15 cellular contexts compared by ENCODE assay signal in the genomic region with DNA sequence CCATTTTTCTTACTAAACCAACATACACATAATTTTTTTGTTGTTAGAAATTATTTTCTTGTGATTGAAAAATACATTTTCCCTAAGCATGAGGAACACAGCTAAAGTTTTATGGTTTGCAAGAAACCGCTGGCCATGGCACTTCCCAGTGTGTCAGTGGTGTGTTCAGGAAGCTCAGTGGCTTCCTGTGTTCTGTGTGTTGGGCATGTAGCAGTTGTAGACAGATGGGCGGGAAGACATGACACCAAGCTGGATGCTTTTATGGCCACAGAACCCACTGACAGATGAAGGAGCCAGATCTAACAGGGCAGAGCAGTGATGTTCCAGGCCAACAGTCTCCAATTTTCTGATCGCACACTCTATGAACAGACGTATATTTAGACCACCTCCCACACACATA.
DNase-seq lines count a peak whose midpoint lies in the region; ATAC-seq, FAIRE-seq and TF ChIP-seq lines count a peak whose summit lies in the region.
"Had no signal": no experiment of that assay in that cellular context is flagged by ENCODE, and none has a peak within 500 bp of the region (broad histone marks: within the 10 kb centered on the region; RNA-seq: fewer than 3 reads in every experiment).

No MANE protein-coding gene starts in this region.

- ATAC-seq in HG03439 (IDR thresholded peaks at IDR 0.05; ENCODE audit: unreplicated experiment) = no peak
- ATAC-seq: Right ventricle myocardium inferior had no signal

- no peak overlapping the region for H3K4me2 ChIP-seq in H1 (ENCODE audit: insufficient read depth in 1 of 2, low read depth in 2 of 2, low read length in 2 of 2)

- H2BK5ac ChIP-seq in H1 (ENCODE audit: low read depth, low read length) = no peak overlapping the region; the same call in 1 of the 2 replicates

- TF ChIP-seq CTCF in H1 (IDR thresholded peaks at IDR 0.05; ENCODE audit: control extremely low read depth in 1 of 3, insufficient read depth in 1 of 3, low read depth in 1 of 3, low read length in 3 of 3) (no peak), thyroid gland (IDR thresholded peaks at IDR 0.05) (no peak)

- H3K4me3 ChIP-seq in H1 (ENCODE audit: extremely low read depth in 1 of 4, insufficient read depth in 2 of 4, low read depth in 3 of 4, low read length in 4 of 4) (no peak overlapping the region), thyroid gland (replicated peaks in 1 of 3) (no peak overlapping the region)
- H3K4me3 ChIP-seq: tibial artery had no signal

- no peak overlapping the region for H4K8ac ChIP-seq in H1 (ENCODE audit: extremely low read depth, insufficient read depth, low read length)

- POLR2A ChIA-PET in H1 (lab: Charles Lee; ENCODE audit: partially characterized antibody) = interaction anchor here (1.5 kb wide), 1 partner anchor 10 kb away, joined by 5 read pairs; no protein-coding TSS in a partner anchor

- H3K9me3 ChIP-seq in H1 (ENCODE audit: insufficient read depth in 2 of 2, low read depth in 1 of 2, low read length in 1 of 2) (no peaks in the 10 kb centered on the region), thyroid gland (no peaks in the 10 kb centered on the region)
- H3K9me3 ChIP-seq: tibial artery had no signal

- H3K27ac Mint-ChIP-seq in activated naive CD4-positive, alpha-beta T cell treated with anti-CD3 and anti-CD28 coated beads, Interleukin-2, amount 10 ng/mL, durations not matched to agents 7 days and 5 days = peak overlapping the region; percentile 12

- 0 out of 2 replicates have a peak overlapping the region, but pooled peaks have one; percentile 34 for H2AK5ac ChIP-seq in H1 (ENCODE audit: low read depth, low read length)

- no peaks in the 10 kb centered on the region; the same call in 1 of the 2 replicates for H3K23me2 ChIP-seq in H1 (ENCODE audit: low read depth, low read length)

- H3K27me3 Mint-ChIP-seq in activated naive CD4-positive, alpha-beta T cell treated with anti-CD3 and anti-CD28 coated beads, Interleukin-2, amount 10 ng/mL, durations not matched to agents 7 days and 5 days = no peaks in the 10 kb centered on the region

- H2BK120ac ChIP-seq in H1 (replicated peaks; ENCODE audit: low read depth, low read length) = no peak overlapping the region

- no peak overlapping the region for H4K91ac ChIP-seq in H1 (replicated peaks; ENCODE audit: insufficient read length, low read length)

- intact Hi-C loops in thyroid gland (cut with DNase I) = no loop called here

- no peak overlapping the region for H3K14ac ChIP-seq in H1 (ENCODE audit: insufficient read length)

- H3K56ac ChIP-seq in H1 (replicated peaks; ENCODE audit: insufficient read length, low read depth, low read length) = no peak overlapping the region

- H2BK20ac ChIP-seq in H1 (ENCODE audit: low read length) = no peak overlapping the region

- H3K4ac ChIP-seq in H1 (replicated peaks; ENCODE audit: insufficient read length, low read depth, low read length) = peak overlapping the region; percentile 12

- no peak overlapping the region for H2AFZ ChIP-seq in H1 (ENCODE audit: low read length)

- 0 out of 2 replicates have a peak overlapping the region, but pooled peaks have one; percentile 69 for H2BK12ac ChIP-seq in H1 (ENCODE audit: low read depth, low read length)

- H3K4me1 ChIP-seq in H1 (replicated peaks in 1 of 4; ENCODE audit: control insufficient read depth in 3 of 4, insufficient read depth in 4 of 4, low read length in 3 of 4) (peaks cover 4 to 10% (median 9%) of the 10 kb centered on the region in 4 experiments; a peak in 6 of 7 replicates), thyroid gland (peaks cover 17 to 30% of the 10 kb centered on the region in 2 donors)

- TF ChIP-seq POLR2A in H1 (IDR thresholded peaks at IDR 0.05; ENCODE audit: control extremely low read depth in 1 of 2, low read depth in 2 of 2, low read length in 2 of 2) = no peak
- TF ChIP-seq POLR2A in thyroid gland (IDR thresholded peaks at IDR 0.05) = no peak

- no peak overlapping the region for H3K18ac ChIP-seq in H1 (ENCODE audit: extremely low read depth, low read length)

- H3K36me3 ChIP-seq in H1 (ENCODE audit: control insufficient read depth in 2 of 4, insufficient read depth in 4 of 4, low read length in 3 of 4) (no peaks in the 10 kb centered on the region), thyroid gland (no peaks in the 10 kb centered on the region)
- H3K36me3 ChIP-seq: tibial artery had no signal

- no peak overlapping the region for H3K9ac ChIP-seq in H1 (replicated peaks in 1 of 4; ENCODE audit: extremely low read depth in 1 of 4, low read depth in 3 of 4, low read length in 3 of 4)

- no peak for FAIRE-seq in H1 (lab: Jason Lieb, UNC)
- FAIRE-seq: endometrium had no signal

- H4K5ac ChIP-seq in H1 (ENCODE audit: insufficient read length, low read depth, low read length) = no peak overlapping the region

- H3K79me2 ChIP-seq in H1 (ENCODE audit: control insufficient read depth in 1 of 2, insufficient read depth in 2 of 2, low read length in 2 of 2) = no peaks in the 10 kb centered on the region

- WGBS in H1 (ENCODE audit: extremely low coverage in 1 of 2, insufficient coverage in 1 of 2, insufficient read length in 1 of 2, insufficient replicate concordance in 2 of 2, low coverage in 1 of 2, low lambda C conversion rate in 2 of 2, missing lambda C conversion rate in 1 of 2), 2 experiments = 82% methylated on average over 4 of the region's 4 CpGs; no CpG with 5 or more reads in 1 of the 2 experiments
- WGBS in thyroid gland, 2 donors = 83 to 87% methylated on average over 4 of the region's 4 CpGs

- H3K36me3 Mint-ChIP-seq in activated naive CD4-positive, alpha-beta T cell treated with anti-CD3 and anti-CD28 coated beads, Interleukin-2, amount 10 ng/mL, durations not matched to agents 7 days and 5 days = peaks cover 8% of the 10 kb centered on the region

- H4K20me1 ChIP-seq in H1 (replicated peaks in 1 of 2; ENCODE audit: control insufficient read depth in 1 of 2, insufficient read depth in 2 of 2, low read length in 2 of 2) = no peaks in the 10 kb centered on the region

- DNase-seq in activated naive CD4-positive, alpha-beta T cell treated with anti-CD3 and anti-CD28 coated beads, Interleukin-2, amount 10 ng/mL, durations not matched to agents 7 days and 5 days = peak; percentile 44
- DNase-seq in activated naive CD4-positive, alpha-beta T cell (lab: John Stamatoyannopoulos, UW) = no peak
- DNase-seq in SW480 (ENCODE audit: low spot score) = peak; percentile 38
- DNase-seq in H1 (ENCODE audit: low read depth in 1 of 2, low spot score in 2 of 2) = no peak
- no peak for DNase-seq in thyroid gland
- no peak for DNase-seq in AG08396 (ENCODE audit: low spot score)
- no peak for DNase-seq in hypothalamus (lab: John Stamatoyannopoulos, UW)
- DNase-seq: anterior cingulate cortex, midbrain, NCI-H2227 treated with DMSO at 0.1 percent for 48 hours, retina, tibial artery had no signal

- 0 out of 2 replicates have a peak, but pooled peaks cover 2% of the 10 kb centered on the region for H3K79me1 ChIP-seq in H1 (ENCODE audit: low read depth, low read length)

- H3K9me3 Mint-ChIP-seq in activated naive CD4-positive, alpha-beta T cell treated with anti-CD3 and anti-CD28 coated beads, Interleukin-2, amount 10 ng/mL, durations not matched to agents 7 days and 5 days = no peaks in the 10 kb centered on the region

- H3K4me1 Mint-ChIP-seq in activated naive CD4-positive, alpha-beta T cell treated with anti-CD3 and anti-CD28 coated beads, Interleukin-2, amount 10 ng/mL, durations not matched to agents 7 days and 5 days = peaks cover 35% of the 10 kb centered on the region

- CTCF ChIA-PET in activated naive CD4-positive, alpha-beta T cell treated with anti-CD3 and anti-CD28 coated beads, Interleukin-2, amount 10 ng/mL, durations not matched to agents 7 days and 5 days (lab: Charles Lee) = interaction anchor here (1.0 to 2.6 kb wide), 3 partner anchors 9 to 77 kb away, joined by 3 to 10 read pairs (median 3); no protein-coding TSS in a partner anchor
- CTCF ChIA-PET in H1 (lab: Charles Lee; ENCODE audit: partially characterized antibody) = interaction anchor here (0.7 to 3.8 kb wide), 5 partner anchors 9 to 101 kb away, joined by 3 to 19 read pairs (median 3); no protein-coding TSS in a partner anchor

- no peak overlapping the region for H3K4me3 Mint-ChIP-seq in activated naive CD4-positive, alpha-beta T cell treated with anti-CD3 and anti-CD28 coated beads, Interleukin-2, amount 10 ng/mL, durations not matched to agents 7 days and 5 days

- TF ChIP-seq EP300 in H1 (IDR thresholded peaks at IDR 0.05; ENCODE audit: borderline replicate concordance in 1 of 2, low read depth in 2 of 2, low read length in 2 of 2) = no peak

- H3K27me3 ChIP-seq in H1 (replicated peaks in 1 of 4; ENCODE audit: control insufficient read depth in 3 of 4, extremely low read depth in 1 of 4, insufficient read depth in 3 of 4, low read length in 3 of 4) = no peaks in the 10 kb centered on the region
- no peaks in the 10 kb centered on the region for H3K27me3 ChIP-seq in thyroid gland
- H3K27me3 ChIP-seq: tibial artery had no signal

- H2BK15ac ChIP-seq in H1 (ENCODE audit: low read length) = no peak overlapping the region

- no peak overlapping the region for H3K27ac ChIP-seq in H1 (ENCODE audit: low read depth, low read length)
- peak overlapping the region in 2 of 3 donors; percentile 75 to 81 for H3K27ac ChIP-seq in thyroid gland

- TF ChIP-seq RAD21 in H1 (IDR thresholded peaks at IDR 0.05 in 1 of 2, conservative IDR thresholded peaks at IDR 0.05 in 1 of 2; ENCODE audit: low read depth in 2 of 2, low read length in 2 of 2) = no peak

- no peak overlapping the region for H3K23ac ChIP-seq in H1 (ENCODE audit: insufficient read length)

TF ChIP-seq in H1, 55 proteins besides CTCF, POLR2A, EP300 and RAD21:
- TF ChIP-seq RNF2 (IDR thresholded peaks at IDR 0.05; ENCODE audit: borderline replicate concordance, low read depth, low read length, missing control alignments, poor library complexity, severe bottlenecking) (no peak), ASH2L (IDR thresholded peaks at IDR 0.05; ENCODE audit: low read length) (no peak), POU5F1 (IDR thresholded peaks at IDR 0.05; ENCODE audit: low read depth, low read length) (no peak), TAF7 (optimal IDR thresholded peaks at IDR 0.05; ENCODE audit: borderline replicate concordance, low read depth, low read length) (no peak)
- TF ChIP-seq, protein P1, sequence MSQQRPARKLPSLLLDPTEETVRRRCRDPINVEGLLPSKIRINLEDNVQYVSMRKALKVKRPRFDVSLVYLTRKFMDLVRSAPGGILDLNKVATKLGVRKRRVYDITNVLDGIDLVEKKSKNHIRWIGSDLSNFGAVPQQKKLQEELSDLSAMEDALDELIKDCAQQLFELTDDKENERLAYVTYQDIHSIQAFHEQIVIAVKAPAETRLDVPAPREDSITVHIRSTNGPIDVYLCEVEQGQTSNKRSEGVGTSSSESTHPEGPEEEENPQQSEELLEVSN (IDR thresholded peaks at IDR 0.05) = no peak

Comparison
In these comparisons a context has a peak if more than half of its experiments do, and no peak if none do; other contexts are left out.
1. DNase-seq: peak in activated naive CD4-positive, alpha-beta T cell treated with anti-CD3 and anti-CD28 coated beads, Interleukin-2, amount 10 ng/mL, durations not matched to agents 7 days and 5 days (single experiment) and SW480 (single experiment); none in activated naive CD4-positive, alpha-beta T cell (0 of 4), H1 (0 of 2), thyroid gland (0 of 2), AG08396 (single experiment) and hypothalamus (0 of 51).